In the genomic region with DNA sequence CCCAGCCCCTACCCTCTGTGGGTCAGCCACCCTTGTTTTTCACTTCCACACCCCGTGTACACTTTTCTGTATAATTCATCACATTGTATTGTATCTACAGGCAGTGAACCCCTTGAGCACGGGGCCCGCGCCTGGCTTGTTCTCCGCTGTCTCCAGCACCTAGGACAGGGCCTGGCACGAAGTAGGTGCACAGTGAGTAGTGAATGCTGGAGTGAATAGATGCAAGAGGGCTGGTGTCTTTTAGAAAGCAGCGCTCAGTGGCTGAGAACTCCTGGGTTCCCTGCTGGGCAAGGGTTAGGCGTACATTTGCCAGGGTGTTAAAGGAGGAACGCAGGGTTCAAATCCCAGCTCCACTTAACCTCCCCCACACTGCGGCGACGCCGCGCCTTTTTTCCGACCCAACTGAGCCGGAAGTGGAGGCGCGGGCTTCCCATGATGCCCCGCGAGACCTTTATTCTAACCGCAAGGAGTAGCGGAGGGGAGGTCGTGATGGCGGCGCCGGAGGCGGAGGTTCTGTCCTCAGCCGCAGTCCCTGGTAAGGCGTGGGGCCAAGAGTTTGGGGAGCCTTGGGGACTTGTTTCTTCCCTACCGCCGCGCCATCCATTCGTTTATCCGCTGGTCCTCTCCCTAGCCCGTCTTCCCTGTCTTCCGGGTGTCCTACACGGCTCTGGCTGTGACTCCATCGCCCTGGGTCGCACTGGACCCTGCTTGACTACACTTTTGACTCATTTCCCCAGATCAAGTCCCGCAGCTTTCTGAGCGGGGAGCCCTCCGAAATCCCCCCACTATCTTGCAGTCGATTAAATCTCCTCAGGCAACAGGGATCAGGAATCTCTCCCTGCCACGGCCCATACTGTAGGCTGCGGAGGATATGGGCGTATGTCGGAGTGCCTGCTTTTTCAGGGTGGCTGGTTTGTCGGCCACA, we compare ENCODE assay signal across 8 cellular contexts. TPM values are rescaled to one million over a fixed set of nuclear protein-coding genes. Genes with fewer than 3 reads are reported as not detected.
DNase-seq lines count a peak whose midpoint lies in the region; ATAC-seq, FAIRE-seq and TF ChIP-seq lines count a peak whose summit lies in the region.

A gene with protein sequence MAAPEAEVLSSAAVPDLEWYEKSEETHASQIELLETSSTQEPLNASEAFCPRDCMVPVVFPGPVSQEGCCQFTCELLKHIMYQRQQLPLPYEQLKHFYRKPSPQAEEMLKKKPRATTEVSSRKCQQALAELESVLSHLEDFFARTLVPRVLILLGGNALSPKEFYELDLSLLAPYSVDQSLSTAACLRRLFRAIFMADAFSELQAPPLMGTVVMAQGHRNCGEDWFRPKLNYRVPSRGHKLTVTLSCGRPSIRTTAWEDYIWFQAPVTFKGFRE (plus strand): TSS at position 454 of the 925 bp plus-strand sequence. CDS start 36 bp downstream, at position 490.

- WGBS in small intestine, 3 donors: 4% methylated on average over 48 of the region's 48 CpGs

- no peaks in the 10 kb centered on the region for H3K9me3 ChIP-seq in breast epithelium
- no peaks in the 10 kb centered on the region for H3K9me3 ChIP-seq in small intestine (ENCODE audit: control insufficient read depth, low read depth)

- H2AFZ ChIP-seq in ACC112 (ENCODE audit: low read length, unreplicated experiment): peak within 1 kb of the TSS; percentile 77

- H3K79me2 ChIP-seq in ACC112 (ENCODE audit: control insufficient read depth, insufficient read depth, low read length, unreplicated experiment): peaks cover 33% of the 10 kb centered on the region

- peak within 1 kb of the TSS; percentile 94 for H3K4me3 ChIP-seq in ACC112 (ENCODE audit: low read depth, low read length)
- H3K4me3 ChIP-seq in WI38 (ENCODE audit: low read depth, low read length): peak within 1 kb of the TSS; percentile 94
- peak within 1 kb of the TSS; percentile 84 to 90 (median 89) for H3K4me3 ChIP-seq in breast epithelium
- peak within 1 kb of the TSS; percentile 82 to 87 for H3K4me3 ChIP-seq in small intestine (ENCODE audit: low read depth in 1 of 2, low read length in 2 of 2)

- H3K36me3 ChIP-seq in ACC112 (ENCODE audit: insufficient read depth, low read length) (peaks cover 10% of the 10 kb centered on the region; the same call in 1 of the 2 replicates), breast epithelium (no peaks in the 10 kb centered on the region), small intestine (ENCODE audit: control insufficient read depth in 2 of 2, insufficient read depth in 2 of 2, low read length in 2 of 2) (peaks cover 0 to 6% of the 10 kb centered on the region in 2 donors)

- TF ChIP-seq CTCF in WI38 (IDR thresholded peaks at IDR 0.05; ENCODE audit: low read depth, low read length): no peak
- no peak for TF ChIP-seq CTCF in breast epithelium (IDR thresholded peaks at IDR 0.05)

- H3K27ac ChIP-seq in ACC112 (ENCODE audit: low read depth, low read length) (no peak within 1 kb of the TSS), breast epithelium (peak within 1 kb of the TSS; percentile 88 to 91), small intestine (ENCODE audit: low read depth in 1 of 2, low read length in 1 of 2) (peak within 1 kb of the TSS; percentile 78 to 93)

- H3K4me1 ChIP-seq in ACC112 (ENCODE audit: control insufficient read depth, insufficient read depth, low read length, unreplicated experiment) (peaks cover 18% of the 10 kb centered on the region), breast epithelium (no peaks in the 10 kb centered on the region), small intestine (ENCODE audit: control insufficient read depth in 2 of 2, insufficient read depth in 1 of 2, low read depth in 1 of 2, low read length in 1 of 2) (peaks cover 0 to 4% of the 10 kb centered on the region in 2 donors)

- H3K27me3 ChIP-seq in ACC112 (ENCODE audit: insufficient read depth, low read length): no peaks in the 10 kb centered on the region
- H3K27me3 ChIP-seq in breast epithelium: no peaks in the 10 kb centered on the region
- H3K27me3 ChIP-seq in small intestine (ENCODE audit: control insufficient read depth in 2 of 2, insufficient read depth in 2 of 2, low read length in 2 of 2): no peaks in the 10 kb centered on the region

- no peak for FAIRE-seq in small intestine (lab: Jason Lieb, UNC)

- intact Hi-C loops in breast epithelium (cut with DNase I; ENCODE audit: low total_unique reads): no loop called here

- peak; percentile 68 for ATAC-seq in GM18907 (IDR thresholded peaks at IDR 0.05; ENCODE audit: unreplicated experiment)
- ATAC-seq in HG03159 (IDR thresholded peaks at IDR 0.05; ENCODE audit: unreplicated experiment): peak; percentile 76

- peak; percentile 33 for TF ChIP-seq POLR2A in breast epithelium (IDR thresholded peaks at IDR 0.05)

- DNase-seq in NCI-H2227 treated with DMSO at 0.1 percent for 48 hours (lab: John Stamatoyannopoulos, UW) (peak; percentile 62), breast epithelium (ENCODE audit: low spot score in 2 of 2) (peak; percentile 56 to 80), iPS-NIHi7 (ENCODE audit: extremely low spot score) (peak; percentile 75), small intestine (peak; percentile 87)

RNA-seq across cellular contexts. Expression of the gene that starts here (rescaled TPM):
- total RNA-seq in breast epithelium: 10 to 100 TPM; 33.4 to 53.0 (median 33.4) TPM
- 10 to 100 TPM; 38.1 to 59.4 (median 54.6) TPM for polyA plus RNA-seq in small intestine
